8 cellular contexts compared by ENCODE assay signal in genomic region chr18:11518788-11519685, GRCh38.
DNase-seq lines count a peak whose midpoint lies in the region; FAIRE-seq and TF ChIP-seq lines count a peak whose summit lies in the region.

No MANE protein-coding gene starts in this region.

- dilution Hi-C loops in endothelial cell of umbilical vein (cut with MboI; ENCODE audit: extremely low pct_ligation_motif_present, low sequenced_read_pairs): no loop called here

- in situ Hi-C loops in GM23248 (cut with MboI): no loop called here

- no peak overlapping the region for H3K9ac ChIP-seq in GM23248
- H3K9ac ChIP-seq in endothelial cell of umbilical vein (replicated peaks; ENCODE audit: extremely low read depth, insufficient read depth, low read length): no peak overlapping the region
- H3K9ac ChIP-seq in neural progenitor cell: no peak overlapping the region

- H3F3A ChIP-seq in GM23248 (ENCODE audit: insufficient read depth): no peaks in the 10 kb centered on the region
- no peaks in the 10 kb centered on the region for H3F3A ChIP-seq in neural progenitor cell (ENCODE audit: low read depth)

- H3K36me3 ChIP-seq in GM23248 (ENCODE audit: low read depth) (no peaks in the 10 kb centered on the region), endothelial cell of umbilical vein (ENCODE audit: control insufficient read depth in 2 of 2, extremely low read depth in 1 of 2, insufficient read depth in 2 of 2, low read length in 2 of 2) (no peaks in the 10 kb centered on the region), neural progenitor cell (no peaks in the 10 kb centered on the region)

- WGBS in GM23248 (ENCODE audit: low coverage in 1 of 2, low lambda C conversion rate in 2 of 2, missing lambda C conversion rate in 2 of 2), 2 experiments: 83 to 86% methylated on average over 24 of the region's 24 CpGs

- POLR2A ChIA-PET in endothelial cell of umbilical vein (lab: Charles Lee): no interaction called here

- no peak for TF ChIP-seq POLR2A in endothelial cell of umbilical vein (IDR thresholded peaks at IDR 0.05; ENCODE audit: low read depth, low read length)

- peaks cover 2% of the 10 kb centered on the region for H3K4me1 Mint-ChIP-seq in neural progenitor cell

- H4K20me1 ChIP-seq in GM23248 (ENCODE audit: insufficient read depth) (no peaks in the 10 kb centered on the region), endothelial cell of umbilical vein (replicated peaks; ENCODE audit: control insufficient read depth, extremely low read depth, insufficient read depth, low read length) (no peaks in the 10 kb centered on the region), neural progenitor cell (ENCODE audit: low read depth) (no peaks in the 10 kb centered on the region)

- H3K4me3 Mint-ChIP-seq in neural progenitor cell: no peak overlapping the region

- no peak overlapping the region for H3K27ac Mint-ChIP-seq in neural progenitor cell

- no TSS peak for BruUV-seq in endothelial cell of umbilical vein (replicated peaks; lab: Mats Ljungman, UMichigan)

- H3K27me3 Mint-ChIP-seq in neural progenitor cell (ENCODE audit: insufficient read depth, low read depth): peaks cover 2% of the 10 kb centered on the region

- FAIRE-seq in endothelial cell of umbilical vein (lab: Jason Lieb, UNC): peak; percentile 76

- H3K9me3 Mint-ChIP-seq in neural progenitor cell: no peaks in the 10 kb centered on the region

- no peaks in the 10 kb centered on the region for H3K9me1 ChIP-seq in endothelial cell of umbilical vein (replicated peaks; ENCODE audit: control insufficient read depth, extremely low read depth, insufficient read depth, low read length)

- CTCF ChIA-PET in endothelial cell of umbilical vein (lab: Charles Lee): interaction anchor here (0.7 to 4.3 kb wide), 21 partner anchors 9 to 959 kb away, joined by 3 to 64 read pairs (median 5); no protein-coding TSS in a partner anchor

- no peak overlapping the region for H3K4me2 ChIP-seq in GM23248 (ENCODE audit: unreplicated experiment)
- no peak overlapping the region for H3K4me2 ChIP-seq in endothelial cell of umbilical vein (ENCODE audit: insufficient read depth, low read length)
- peak overlapping the region; percentile 68 for H3K4me2 ChIP-seq in neural progenitor cell

- H3K4me3 ChIP-seq in GM23248: no peak overlapping the region
- no peak overlapping the region for H3K4me3 ChIP-seq in LNCaP clone FGC (ENCODE audit: low read depth, low read length)
- H3K4me3 ChIP-seq in endothelial cell of umbilical vein (replicated peaks in 1 of 3; ENCODE audit: insufficient read depth in 1 of 3, low read depth in 1 of 3, low read length in 3 of 3): no peak overlapping the region
- H3K4me3 ChIP-seq in neural progenitor cell: no peak overlapping the region

- no peak overlapping the region for H2AFZ ChIP-seq in GM23248
- no peak overlapping the region for H2AFZ ChIP-seq in endothelial cell of umbilical vein (ENCODE audit: low read depth, low read length)
- peak overlapping the region; percentile 64 for H2AFZ ChIP-seq in neural progenitor cell (replicated peaks)

- H3K4me1 ChIP-seq in GM23248 (ENCODE audit: insufficient read depth) (no peaks in the 10 kb centered on the region), endothelial cell of umbilical vein (ENCODE audit: control insufficient read depth, extremely low read depth, insufficient read depth, low read length) (peaks cover 17% of the 10 kb centered on the region), neural progenitor cell (peaks cover 3% of the 10 kb centered on the region)

- H3K27ac ChIP-seq in GM23248: no peak overlapping the region
- H3K27ac ChIP-seq in endothelial cell of umbilical vein (ENCODE audit: insufficient read depth, low read depth, low read length): no peak overlapping the region
- no peak overlapping the region for H3K27ac ChIP-seq in neural progenitor cell

- no peaks in the 10 kb centered on the region for H3K9me2 ChIP-seq in GM23248 (ENCODE audit: insufficient read depth)

- no peaks in the 10 kb centered on the region for H3K36me3 Mint-ChIP-seq in neural progenitor cell

- TF ChIP-seq CTCF in LNCaP clone FGC (IDR thresholded peaks at IDR 0.05; ENCODE audit: control insufficient read depth, extremely low read depth, insufficient read depth) (peak; percentile 92), endothelial cell of umbilical vein (IDR thresholded peaks at IDR 0.05; ENCODE audit: extremely low read depth in 1 of 2, insufficient read depth in 1 of 2, low read depth in 1 of 2, low read length in 2 of 2) (peak; percentile 72 to 81), neural progenitor cell (IDR thresholded peaks at IDR 0.05) (peak; percentile 93)

- no peaks in the 10 kb centered on the region for H3K79me2 ChIP-seq in GM23248 (ENCODE audit: insufficient read depth)
- H3K79me2 ChIP-seq in endothelial cell of umbilical vein (ENCODE audit: control insufficient read depth, insufficient read depth, low read length): no peaks in the 10 kb centered on the region
- H3K79me2 ChIP-seq in neural progenitor cell (ENCODE audit: low read depth): no peaks in the 10 kb centered on the region

- no peaks in the 10 kb centered on the region for H3K9me3 ChIP-seq in GM23248 (ENCODE audit: low read depth)
- no peaks in the 10 kb centered on the region for H3K9me3 ChIP-seq in endothelial cell of umbilical vein (replicated peaks; ENCODE audit: control insufficient read depth, insufficient read depth, low read length)
- H3K9me3 ChIP-seq in neural progenitor cell (ENCODE audit: low read depth): no peaks in the 10 kb centered on the region

- intact Hi-C loops in endothelial cell of umbilical vein (cut with micrococcal nuclease): loop anchor here (1.0 to 2.0 kb wide), 3 partner anchors 34 to 732 kb away; no protein-coding TSS in a partner anchor

- DNase-seq in activated T-cell treated with anti-CD3 and anti-CD28 coated beads for 24 hours (ENCODE audit: low read depth) (peak; percentile 18), GM23248 (peak; percentile 46), LNCaP clone FGC (ENCODE audit: low read depth) (peak; percentile 30), SKM-1 treated with dmso at 0.1 percent for 144 hours (lab: John Stamatoyannopoulos, UW; ENCODE audit: unreplicated experiment) (peak; percentile 59), endothelial cell of umbilical vein (ENCODE audit: low read depth, low spot score) (peak; percentile 39), neural progenitor cell (ENCODE audit: low spot score) (peak; percentile 86), NCI-H446 treated with DMSO at 0.1 percent for 48 hours (lab: John Stamatoyannopoulos, UW) (no peak)
- no peak for DNase-seq in activated T-cell treated with anti-CD3 and anti-CD28 coated beads, Interleukin-2, amount 50 U/mL, for 1 hour

- H3K27me3 ChIP-seq in GM23248 (replicated peaks; ENCODE audit: insufficient read depth): no peaks in the 10 kb centered on the region
- H3K27me3 ChIP-seq in endothelial cell of umbilical vein (ENCODE audit: control insufficient read depth in 2 of 2, insufficient read depth in 2 of 2, low read length in 2 of 2): no peaks in the 10 kb centered on the region
- H3K27me3 ChIP-seq in neural progenitor cell: peaks cover 8% of the 10 kb centered on the region

TF ChIP-seq in endothelial cell of umbilical vein, 7 proteins besides CTCF, POLR2A, EP300 and RAD21:
- TF ChIP-seq GATA2 (IDR thresholded peaks at IDR 0.05; ENCODE audit: insufficient read depth, insufficient read length, low read depth, low read length): no peak
- TF ChIP-seq MYC (IDR thresholded peaks at IDR 0.05; ENCODE audit: low read depth, low read length): no peak
- TF ChIP-seq, protein P1, sequence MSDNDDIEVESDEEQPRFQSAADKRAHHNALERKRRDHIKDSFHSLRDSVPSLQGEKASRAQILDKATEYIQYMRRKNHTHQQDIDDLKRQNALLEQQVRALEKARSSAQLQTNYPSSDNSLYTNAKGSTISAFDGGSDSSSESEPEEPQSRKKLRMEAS (IDR thresholded peaks at IDR 0.05; ENCODE audit: insufficient read depth, insufficient read length): no peak
- no peak for TF ChIP-seq EZH2 (IDR thresholded peaks at IDR 0.05; ENCODE audit: borderline replicate concordance, low read depth, low read length, severe bottlenecking)
- TF ChIP-seq FOS (IDR thresholded peaks at IDR 0.05; ENCODE audit: borderline replicate concordance, insufficient read depth, low read length): no peak
- TF ChIP-seq JUN (IDR thresholded peaks at IDR 0.05; ENCODE audit: borderline replicate concordance, insufficient read depth, insufficient read length, low read depth): no peak
- no peak for TF ChIP-seq POLR2AphosphoS5 (IDR thresholded peaks at IDR 0.05; ENCODE audit: insufficient read depth, low read depth, low read length)

Comparison
In these comparisons a context has a peak if more than half of its experiments do, and no peak if none do; other contexts are left out.
1. DNase-seq: peak in activated T-cell treated with anti-CD3 and anti-CD28 coated beads for 24 hours (single experiment), GM23248 (single experiment), LNCaP clone FGC (single experiment), SKM-1 treated with dmso at 0.1 percent for 144 hours (single experiment), endothelial cell of umbilical vein (single experiment) and neural progenitor cell (single experiment); none in activated T-cell treated with anti-CD3 and anti-CD28 coated beads, Interleukin-2, amount 50 U/mL, for 1 hour (single experiment) and NCI-H446 treated with DMSO at 0.1 percent for 48 hours (single experiment).
2. Peak in every context shown above with its lines, with median percentiles within 50 percentile points of each other: CTCF ChIP-seq.